Comparison of ENCODE assay signal across 8 cellular contexts in genomic region chr16:10964039-10964890, GRCh38. TPM values are rescaled to one million over a fixed set of nuclear protein-coding genes. Genes with fewer than 3 reads are reported as not detected.
DNase-seq lines count a peak whose midpoint lies in the region; ATAC-seq and TF ChIP-seq lines count a peak whose summit lies in the region.

No MANE protein-coding gene starts in this region.

- H3K36me3 ChIP-seq in RWPE2 (ENCODE audit: low read depth) = peaks cover 14% of the 10 kb centered on the region
- peaks cover 24% of the 10 kb centered on the region for H3K36me3 ChIP-seq in suprapubic skin

- peaks cover 16% of the 10 kb centered on the region for H3K4me1 ChIP-seq in RWPE2 (ENCODE audit: insufficient read depth, poor library complexity, severe bottlenecking)
- H3K4me1 ChIP-seq in suprapubic skin = peaks cover 10% of the 10 kb centered on the region

- H3K9me3 ChIP-seq in RWPE2 (ENCODE audit: severe bottlenecking) = no peaks in the 10 kb centered on the region
- H3K9me3 ChIP-seq in suprapubic skin = no peaks in the 10 kb centered on the region

- no peak for TF ChIP-seq POLR2A in suprapubic skin (IDR thresholded peaks at IDR 0.05)

- no peak overlapping the region for H3K4me3 ChIP-seq in RWPE2 (ENCODE audit: severe bottlenecking)
- H3K4me3 ChIP-seq in fibroblast of the aortic adventitia (ENCODE audit: low read depth, low read length) = no peak overlapping the region
- no peak overlapping the region for H3K4me3 ChIP-seq in suprapubic skin

- peaks cover 75 to 77% of the 10 kb centered on the region in 2 donors for H3K36me3 Mint-ChIP-seq in CD14-positive monocyte

- ATAC-seq in GM19468 (IDR thresholded peaks at IDR 0.05; ENCODE audit: extremely low read depth, unreplicated experiment) (peak; percentile 34), RWPE2 (ENCODE audit: low read depth) (peak; percentile 82)

- no peak overlapping the region for H3K4me3 Mint-ChIP-seq in CD14-positive monocyte

- TF ChIP-seq CTCF in CD14-positive monocyte (IDR thresholded peaks at IDR 0.05) (peak; percentile 94), RWPE2 (IDR thresholded peaks at IDR 0.05; ENCODE audit: poor library complexity, severe bottlenecking) (peak; percentile 94), fibroblast of the aortic adventitia (IDR thresholded peaks at IDR 0.05; ENCODE audit: insufficient read depth, low read length) (peak; percentile 95), suprapubic skin (IDR thresholded peaks at IDR 0.05) (peak; percentile 92 to 96)

- H3K9me3 Mint-ChIP-seq in CD14-positive monocyte = no peaks in the 10 kb centered on the region

- intact Hi-C loops in CD14-positive monocyte (cut with micrococcal nuclease) = loop anchor here (5.0 to 10.0 kb wide), 5 partner anchors 391 to 751 kb away; no protein-coding TSS in a partner anchor

- WGBS in suprapubic skin = 62% methylated on average over 12 of the region's 20 CpGs

- peak overlapping the region in 2 of 7 donors; percentile 46 to 59 for H3K27ac Mint-ChIP-seq in CD14-positive monocyte

- no peak for TF ChIP-seq EP300 in suprapubic skin (IDR thresholded peaks at IDR 0.05)

- H3K27me3 Mint-ChIP-seq in CD14-positive monocyte (ENCODE audit: low read depth in 3 of 3) = peaks cover 0 to 3% (median 0%) of the 10 kb centered on the region in 3 donors

- H3K4me1 Mint-ChIP-seq in CD14-positive monocyte = peaks cover 17% of the 10 kb centered on the region

- H3K27ac ChIP-seq in RWPE2 (ENCODE audit: poor library complexity, severe bottlenecking) (no peak overlapping the region), suprapubic skin (no peak overlapping the region)

- DNase-seq in CD14-positive monocyte (ENCODE audit: low spot score) (peak; percentile 74), LHCN-M2 (ENCODE audit: low read depth) (peak; percentile 90), RWPE2 (ENCODE audit: low spot score) (peak; percentile 70), fibroblast of the aortic adventitia (ENCODE audit: low read depth) (peak; percentile 84), nucleus accumbens (lab: John Stamatoyannopoulos, UW) (peak in 50 of 56 donors; percentile 11 to 87 (median 64)), suprapubic skin (ENCODE audit: low spot score in 2 of 2) (peak; percentile 87 to 90)
- DNase-seq in activated T-helper 9 cell treated with anti-CD3 and anti-CD28 coated beads, Interleukin-2, amount 50 U/mL, for 16 hours (ENCODE audit: low read depth) = peak; percentile 75

- H3K27me3 ChIP-seq in RWPE2 (ENCODE audit: insufficient read depth, poor library complexity, severe bottlenecking) (no peaks in the 10 kb centered on the region), suprapubic skin (no peaks in the 10 kb centered on the region)

RNA-seq across cellular contexts. Expression of gene CLEC16A, which starts 19.9 kb away (rescaled TPM):
- polyA plus RNA-seq in CD14-positive monocyte = 1 to 10 TPM; 3.4 to 5.8 TPM
- 13.4 and 15.3 TPM in 2 replicates for total RNA-seq in LHCN-M2 (2014; rRNA removed)
- 13.9 TPM for polyA plus RNA-seq in LHCN-M2 (2012)
- total RNA-seq in fibroblast of the aortic adventitia (ENCODE audit: low replicate concordance) = 14.5 and 16.3 TPM in 2 replicates
- total RNA-seq in suprapubic skin = 10 to 100 TPM; 37.2 to 62.3 (median 39.0) TPM

RNA-seq across cellular contexts. Expression of gene DEXI, which starts 22.0 kb away (rescaled TPM):
- polyA plus RNA-seq in CD14-positive monocyte = 10 to 100 TPM in 1 of 2 donors, 1 to 10 TPM in 1; 6.8 to 10.8 TPM
- total RNA-seq in LHCN-M2 (2014; rRNA removed) = 50.7 and 62.3 TPM in 2 replicates
- 32.7 TPM for polyA plus RNA-seq in LHCN-M2 (2012)
- 35.2 and 50.2 TPM in 2 replicates for total RNA-seq in fibroblast of the aortic adventitia (ENCODE audit: low replicate concordance)
- 10 to 100 TPM; 35.9 to 72.7 (median 58.3) TPM for total RNA-seq in suprapubic skin
